8 cellular contexts compared by ENCODE assay signal in genomic region chr7:74890158-74891123, GRCh38. TPM values are rescaled to one million over a fixed set of nuclear protein-coding genes. Genes with fewer than 3 reads are reported as not detected.
DNase-seq lines count a peak whose midpoint lies in the region; ATAC-seq and TF ChIP-seq lines count a peak whose summit lies in the region.
"Not testable (repeated sequence)": the region's sequence is repeated elsewhere in the genome, so short reads cannot be mapped to it uniquely, and the experiment has no call there.

No MANE protein-coding gene starts in this region.

- H3K4me1 ChIP-seq in breast epithelium, gastrocnemius medialis, vagina: not testable (repeated sequence)

- TF ChIP-seq POLR2A in breast epithelium (IDR thresholded peaks at IDR 0.05): peak; percentile 30
- TF ChIP-seq POLR2A in gastrocnemius medialis (IDR thresholded peaks at IDR 0.05): peak; percentile 69 to 70
- TF ChIP-seq POLR2A in vagina (IDR thresholded peaks at IDR 0.05): peak in 1 of 2 donors; percentile 58

- not testable (repeated sequence) for TF ChIP-seq CTCF in breast epithelium (IDR thresholded peaks at IDR 0.05); gastrocnemius medialis (IDR thresholded peaks at IDR 0.05 in 4 of 5, conservative IDR thresholded peaks at IDR 0.05 in 1 of 5); vagina (IDR thresholded peaks at IDR 0.05)

- intact Hi-C loops in breast epithelium (cut with DNase I; ENCODE audit: low total_unique reads); gastrocnemius medialis (cut with DNase I; ENCODE audit: low total_unique reads); vagina (cut with DNase I): not testable (repeated sequence)

- in situ Hi-C loops in gastrocnemius medialis (cut with MboI; ENCODE audit: low sequenced_read_pairs in 4 of 4): not testable (repeated sequence)

- H3K27ac ChIP-seq in breast epithelium (peak overlapping the region; percentile 75 to 89), gastrocnemius medialis (peak overlapping the region; percentile 85 to 91 (median 89)), vagina (peak overlapping the region; percentile 79)

- ATAC-seq in GM18868 (IDR thresholded peaks at IDR 0.05; ENCODE audit: unreplicated experiment) (peak; percentile 57), HG03175 (IDR thresholded peaks at IDR 0.05; ENCODE audit: unreplicated experiment) (peak; percentile 73), gastrocnemius medialis (peak; percentile 94 to 98)

- not testable (repeated sequence) for H3K36me3 ChIP-seq in breast epithelium, gastrocnemius medialis, vagina

- peak; percentile 76 for DNase-seq in NCI-H460 (ENCODE audit: extremely low read depth, low read depth)
- DNase-seq in activated CD4-positive, CD25-positive, alpha-beta regulatory T cell treated with anti-CD3 and anti-CD28 coated beads, Interleukin-2, amount 50 U/mL, for 16 hours (ENCODE audit: low read depth, low spot score): peak; percentile 65
- peak; percentile 73 to 91 for DNase-seq in breast epithelium (ENCODE audit: low spot score in 2 of 2)
- DNase-seq in gastrocnemius medialis: peak; percentile 84
- DNase-seq in vagina (ENCODE audit: extremely low spot score in 2 of 2): peak in 1 of 2 donors; percentile 91

- not testable (repeated sequence) for H3K9me3 ChIP-seq in breast epithelium; iPS-18c (ENCODE audit: control insufficient read depth, insufficient read depth, low read length); gastrocnemius medialis; vagina

- not testable (repeated sequence) for H3K27me3 ChIP-seq in breast epithelium, gastrocnemius medialis, vagina

- H3K4me3 ChIP-seq in breast epithelium: peak overlapping the region; percentile 55 to 80 (median 60)
- H3K4me3 ChIP-seq in iPS-18c (ENCODE audit: insufficient read depth, low read depth, low read length): peak overlapping the region; percentile 53; the same call in 1 of the 2 replicates
- H3K4me3 ChIP-seq in gastrocnemius medialis: peak overlapping the region; percentile 50 to 75 (median 62)
- H3K4me3 ChIP-seq in vagina: peak overlapping the region; percentile 57 to 60

RNA-seq across cellular contexts. Expression of gene GTF2IRD2, which starts 39.0 kb away (rescaled TPM):
- total RNA-seq in NCI-H460 (2014; rRNA removed; shearing (Covaris generic)): 6.2 and 14.3 TPM in 2 replicates
- polyA plus RNA-seq in NCI-H460 (2014; cell fraction: nucleus; rRNA removed): 5.9 and 11.3 TPM in 2 replicates
- total RNA-seq in breast epithelium (10 to 100 TPM; 16.4 to 45.1 (median 30.4) TPM), gastrocnemius medialis (10 to 100 TPM in 2 of 4 donors, 1 to 10 TPM in 2; 5.6 to 39.1 (median 15.4) TPM), vagina (14.0 TPM)
